ENCODE assay signal across 1 cellular context in the genomic region with DNA sequence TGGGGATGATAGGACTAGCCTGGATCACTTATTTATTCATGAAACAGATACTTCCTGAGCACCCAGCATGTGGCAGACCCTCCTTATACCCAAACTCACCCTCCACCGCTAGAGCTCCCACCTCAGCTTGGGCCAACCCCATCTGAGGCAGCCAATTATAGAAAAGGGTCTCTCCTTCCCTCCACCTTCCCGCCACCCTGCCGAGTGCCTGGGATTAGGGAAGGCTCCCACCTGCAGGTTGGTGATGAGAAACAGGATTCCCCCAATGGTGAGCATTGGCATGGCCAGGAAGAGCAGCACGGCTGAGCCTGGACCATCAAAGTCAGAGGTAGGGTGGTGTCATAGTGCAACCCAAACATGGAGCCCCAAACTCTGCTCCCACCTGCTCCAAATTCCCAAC.
TF ChIP-seq lines count a peak whose summit lies in the region.

No MANE protein-coding gene starts in this region.

TF ChIP-seq in K562, 482 proteins besides CTCF, POLR2A, EP300 and RAD21:
- TF ChIP-seq ETV5 (CRISPR knock-in tag; IDR thresholded peaks at IDR 0.05; ENCODE audit: low read depth) (0 out of 2 replicates have a peak, but pooled peaks have one; percentile 61), CCNT2 (IDR thresholded peaks at IDR 0.05; ENCODE audit: borderline replicate concordance, extremely low read depth, insufficient read length, low read depth, low read length) (no peak), GABPB2 (CRISPR knock-in tag; conservative IDR thresholded peaks at IDR 0.05) (no peak), RBFOX2 (IDR thresholded peaks at IDR 0.05; ENCODE audit: low read depth, low read length) (peak; percentile 55), HIVEP1 (CRISPR knock-in tag; IDR thresholded peaks at IDR 0.05) (no peak), SOX6 (IDR thresholded peaks at IDR 0.05) (no peak), EZH2 (IDR thresholded peaks at IDR 0.05; ENCODE audit: borderline replicate concordance, low read depth, low read length) (no peak), MCM2 (IDR thresholded peaks at IDR 0.05; ENCODE audit: low read depth) (no peak), SUPT5H (IDR thresholded peaks at IDR 0.05) (no peak)
